Comparison of ENCODE assay signal across 9 cellular contexts in genomic region chr1:2550309-2550861, GRCh38. TPM values are rescaled to one million over a fixed set of nuclear protein-coding genes. Genes with fewer than 3 reads are reported as not detected.
"Had no signal": no experiment of that assay in that cellular context is flagged by ENCODE, and none has a peak within 500 bp of the region (broad histone marks: within the 10 kb centered on the region; RNA-seq: fewer than 3 reads in every experiment).

No MANE protein-coding gene starts in this region.

RNA-seq across cellular contexts. Expression of gene HES5, which starts 20.3 kb away (rescaled TPM):
- total RNA-seq: activated naive CD4-positive, alpha-beta T cell treated with anti-CD3 and anti-CD28 coated beads for 36 hours; adrenal gland; fibroblast of lung; hepatocyte; lung microvascular endothelial cell; mononuclear cell; renal cortical epithelial cell; T-helper 1 cell treated with Interleukin-12 subunit alpha and Interleukin-12 subunit beta and Interleukin-4 antibody, amounts not matched to agents 30 ng/mL and 1 ng/mL, for 36 hours; WTC11 had no signal
- polyA plus RNA-seq: adrenal gland, fibroblast of lung had no signal
